21 cellular contexts compared by ENCODE assay signal in the genomic region with DNA sequence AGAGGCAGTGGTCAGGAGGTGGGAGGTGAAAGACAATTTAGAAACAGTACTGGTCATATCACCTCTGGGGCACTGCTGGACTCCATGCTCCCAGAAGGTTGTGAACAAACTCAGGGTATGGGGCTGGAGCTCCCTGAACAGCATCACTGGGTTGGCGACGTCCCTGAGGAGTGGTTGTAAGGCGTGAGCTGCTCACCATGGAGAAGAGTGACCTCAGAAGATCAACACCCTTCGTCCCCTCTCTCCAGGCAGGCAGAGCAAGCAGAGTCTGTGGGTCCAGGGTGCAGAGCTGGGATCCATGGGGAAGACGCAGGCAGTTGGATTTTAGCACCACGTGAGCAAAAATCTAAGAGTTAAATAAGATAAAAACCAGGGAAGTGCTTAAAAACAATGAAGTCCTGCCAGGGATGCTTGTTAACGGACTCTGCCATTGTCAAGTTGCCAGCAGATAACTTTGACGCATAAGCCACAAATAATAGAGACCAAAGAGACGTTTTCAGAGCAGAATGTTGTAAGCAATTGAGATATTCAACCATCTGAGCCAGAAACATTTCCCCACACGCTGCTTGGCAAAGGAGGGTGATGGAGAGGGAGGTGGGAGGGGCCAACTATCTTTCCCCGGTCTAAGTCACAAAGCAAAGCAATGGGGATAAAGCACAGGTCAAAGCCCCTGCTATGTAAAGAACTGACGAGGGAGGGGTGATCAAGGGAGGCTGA. TPM values are rescaled to one million over a fixed set of nuclear protein-coding genes. Genes with fewer than 3 reads are reported as not detected.
"Had no signal": no experiment of that assay in that cellular context is flagged by ENCODE, and none has a peak within 500 bp of the region (broad histone marks: within the 10 kb centered on the region; RNA-seq: fewer than 3 reads in every experiment).

No MANE protein-coding gene starts in this region.

- H2AFZ ChIP-seq: hepatocyte had no signal

- H3K4me3 Mint-ChIP-seq: activated naive CD8-positive, alpha-beta T cell; activated T-helper 17 cell treated with anti-CD3 and anti-CD28 coated beads, Interleukin-2, amount 50 U/mL, for 72 hours; naive thymus-derived CD4-positive, alpha-beta T cell; T-helper 2 cell treated with Interferon-gamma antibody and Interleukin-4, amounts not matched to agents 5 μg/mL and 100 μg/mL, for 36 hours had no signal

- H3K4me1 Mint-ChIP-seq: activated T-helper 17 cell treated with anti-CD3 and anti-CD28 coated beads, Interleukin-2, amount 50 U/mL, for 72 hours; naive thymus-derived CD4-positive, alpha-beta T cell had no signal

- ATAC-seq: activated CD4-positive, CD25-positive, alpha-beta regulatory T cell treated with anti-CD3 and anti-CD28 coated beads, Interleukin-2, amount 50 U/mL, for 24 hours; activated T-helper 17 cell treated with anti-CD3 and anti-CD28 coated beads, Interleukin-2, amount 50 U/mL, for 72 hours; body of pancreas; left lung; mucosa of descending colon; naive thymus-derived CD4-positive, alpha-beta T cell; stimulated activated naive CD8-positive, alpha-beta T cell treated with anti-CD3 and anti-CD28 coated beads, Interleukin-15, Interleukin-2, amounts not matched to agents 100 U/mL and 50 U/mL, for 24 hours had no signal

- DNase-seq: activated CD4-positive, alpha-beta T cell treated with anti-CD3 and anti-CD28 coated beads, Interleukin-2, amount 50 U/mL, for 48 hours; amniotic stem cell; caudate nucleus; colonic mucosa; naive thymus-derived CD4-positive, alpha-beta T cell; small intestine; stimulated activated naive CD8-positive, alpha-beta T cell treated with anti-CD3 and anti-CD28 coated beads, Interleukin-15, Interleukin-2, amounts not matched to agents 100 U/mL and 50 U/mL, for 24 hours; transverse colon had no signal

- H3K9me3 Mint-ChIP-seq: activated T-helper 17 cell treated with anti-CD3 and anti-CD28 coated beads, Interleukin-2, amount 50 U/mL, for 72 hours; T-helper 2 cell treated with Interferon-gamma antibody and Interleukin-4, amounts not matched to agents 5 μg/mL and 100 μg/mL, for 36 hours had no signal

- H3K36me3 ChIP-seq: colonic mucosa, left lung, transverse colon had no signal

- H3K27ac ChIP-seq: body of pancreas, colonic mucosa, hepatocyte, left lung, transverse colon had no signal

- H3K79me2 ChIP-seq: hepatocyte had no signal

- H3K4me2 ChIP-seq: hepatocyte had no signal

- H3K9me3 ChIP-seq: body of pancreas, colonic mucosa, left lung, mucosa of descending colon, transverse colon had no signal

- H3K4me1 ChIP-seq: colonic mucosa, left lung, transverse colon had no signal

- H3K36me3 Mint-ChIP-seq: activated naive CD8-positive, alpha-beta T cell; naive thymus-derived CD4-positive, alpha-beta T cell had no signal

- H3K27ac Mint-ChIP-seq: activated naive CD8-positive, alpha-beta T cell; activated T-helper 17 cell treated with anti-CD3 and anti-CD28 coated beads, Interleukin-2, amount 50 U/mL, for 72 hours; naive thymus-derived CD4-positive, alpha-beta T cell; T-helper 2 cell treated with Interferon-gamma antibody and Interleukin-4, amounts not matched to agents 5 μg/mL and 100 μg/mL, for 36 hours had no signal

- H3K27me3 ChIP-seq: body of pancreas, colonic mucosa, hepatocyte had no signal

- H3K4me3 ChIP-seq: body of pancreas, colonic mucosa, hepatocyte, left lung, mucosa of descending colon, transverse colon had no signal

RNA-seq across cellular contexts. Expression of gene PNPLA5, which starts 13.6 kb away (rescaled TPM):
- total RNA-seq: activated T-helper 17 cell treated with anti-CD3 and anti-CD28 coated beads, Interleukin-2, amount 50 U/mL, for 72 hours; body of pancreas; colonic mucosa; endothelial cell of umbilical vein; glomerular endothelial cell; left lung; mucosa of descending colon; naive thymus-derived CD4-positive, alpha-beta T cell; SK-MEL-5; transverse colon had no signal
- polyA plus RNA-seq: endothelial cell of umbilical vein; fibroblast of lung; keratinocyte; naive thymus-derived CD4-positive, alpha-beta T cell; small intestine had no signal

RNA-seq across cellular contexts. Expression of gene SULT4A1, which starts 15.9 kb away (rescaled TPM):
- total RNA-seq: endothelial cell of umbilical vein; left lung; naive thymus-derived CD4-positive, alpha-beta T cell had no signal
- polyA plus RNA-seq: naive thymus-derived CD4-positive, alpha-beta T cell had no signal

RNA-seq across cellular contexts. Expression of gene PNPLA3, which starts 45.4 kb away (rescaled TPM):
- polyA plus RNA-seq: naive thymus-derived CD4-positive, alpha-beta T cell had no signal
